ENCODE assay signal across 1 cellular context in the genomic region with DNA sequence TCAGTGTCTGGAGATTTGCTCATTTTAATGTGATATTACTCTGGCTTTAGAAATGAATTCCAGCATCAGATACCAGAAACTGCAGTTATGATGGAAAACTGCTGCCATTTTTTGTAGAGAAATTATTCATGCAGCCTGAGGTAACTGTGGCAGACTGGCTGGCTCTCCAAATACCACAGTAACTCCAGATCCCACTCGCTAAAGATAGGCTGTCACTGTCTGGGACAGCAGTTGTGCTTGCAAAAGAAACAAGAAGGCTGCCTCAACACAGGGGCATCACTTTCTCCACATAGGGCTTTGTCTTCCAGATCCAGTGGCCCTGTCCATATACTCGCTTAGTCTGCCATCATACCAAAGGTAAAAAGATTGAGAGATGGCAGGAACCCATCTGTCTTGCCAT.
TF ChIP-seq lines count a peak whose summit lies in the region.

No MANE protein-coding gene starts in this region.

TF ChIP-seq in GM23338, 12 proteins besides CTCF, POLR2A, EP300 and RAD21:
- TF ChIP-seq, protein P1, sequence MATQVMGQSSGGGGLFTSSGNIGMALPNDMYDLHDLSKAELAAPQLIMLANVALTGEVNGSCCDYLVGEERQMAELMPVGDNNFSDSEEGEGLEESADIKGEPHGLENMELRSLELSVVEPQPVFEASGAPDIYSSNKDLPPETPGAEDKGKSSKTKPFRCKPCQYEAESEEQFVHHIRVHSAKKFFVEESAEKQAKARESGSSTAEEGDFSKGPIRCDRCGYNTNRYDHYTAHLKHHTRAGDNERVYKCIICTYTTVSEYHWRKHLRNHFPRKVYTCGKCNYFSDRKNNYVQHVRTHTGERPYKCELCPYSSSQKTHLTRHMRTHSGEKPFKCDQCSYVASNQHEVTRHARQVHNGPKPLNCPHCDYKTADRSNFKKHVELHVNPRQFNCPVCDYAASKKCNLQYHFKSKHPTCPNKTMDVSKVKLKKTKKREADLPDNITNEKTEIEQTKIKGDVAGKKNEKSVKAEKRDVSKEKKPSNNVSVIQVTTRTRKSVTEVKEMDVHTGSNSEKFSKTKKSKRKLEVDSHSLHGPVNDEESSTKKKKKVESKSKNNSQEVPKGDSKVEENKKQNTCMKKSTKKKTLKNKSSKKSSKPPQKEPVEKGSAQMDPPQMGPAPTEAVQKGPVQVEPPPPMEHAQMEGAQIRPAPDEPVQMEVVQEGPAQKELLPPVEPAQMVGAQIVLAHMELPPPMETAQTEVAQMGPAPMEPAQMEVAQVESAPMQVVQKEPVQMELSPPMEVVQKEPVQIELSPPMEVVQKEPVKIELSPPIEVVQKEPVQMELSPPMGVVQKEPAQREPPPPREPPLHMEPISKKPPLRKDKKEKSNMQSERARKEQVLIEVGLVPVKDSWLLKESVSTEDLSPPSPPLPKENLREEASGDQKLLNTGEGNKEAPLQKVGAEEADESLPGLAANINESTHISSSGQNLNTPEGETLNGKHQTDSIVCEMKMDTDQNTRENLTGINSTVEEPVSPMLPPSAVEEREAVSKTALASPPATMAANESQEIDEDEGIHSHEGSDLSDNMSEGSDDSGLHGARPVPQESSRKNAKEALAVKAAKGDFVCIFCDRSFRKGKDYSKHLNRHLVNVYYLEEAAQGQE (IDR thresholded peaks at IDR 0.05; ENCODE audit: unreplicated experiment) = no peak
- TF ChIP-seq EZH2 (IDR thresholded peaks at IDR 0.05; ENCODE audit: low read depth, unreplicated experiment) = no peak
- no peak for TF ChIP-seq JUNB (IDR thresholded peaks at IDR 0.05; ENCODE audit: unreplicated experiment)
- TF ChIP-seq EZH2phosphoT487 (IDR thresholded peaks at IDR 0.05; ENCODE audit: unreplicated experiment) = no peak
- no peak for TF ChIP-seq ZNF331 (CRISPR knock-in tag; IDR thresholded peaks at IDR 0.05; ENCODE audit: low read depth)
- no peak for TF ChIP-seq CREB1 (CRISPR knock-in tag; IDR thresholded peaks at IDR 0.05; ENCODE audit: low read depth)
- TF ChIP-seq POLR2AphosphoS5 (IDR thresholded peaks at IDR 0.05; ENCODE audit: low read depth) = no peak
- TF ChIP-seq ZNF114 (CRISPR knock-in tag; IDR thresholded peaks at IDR 0.05) = no peak
